ENCODE assay signal across 8 cellular contexts in genomic region chr15:49155834-49156627, GRCh38. TPM values are rescaled to one million over a fixed set of nuclear protein-coding genes. Genes with fewer than 3 reads are reported as not detected.
A peak's percentile ranks its signal among the peaks of the same experiment; 100 is the strongest.
DNase-seq lines count a peak whose midpoint lies in the region; ATAC-seq and TF ChIP-seq lines count a peak whose summit lies in the region.

No MANE protein-coding gene starts in this region.

- H3K9me3 ChIP-seq in cardiac muscle cell (ENCODE audit: low read depth) (no peaks in the 10 kb centered on the region), liver (ENCODE audit: control insufficient read depth in 4 of 4, low read length in 3 of 4) (no peaks in the 10 kb centered on the region), testis (no peaks in the 10 kb centered on the region)

- WGBS in liver, result under 1% methylated on average over 26 of the region's 26 CpGs
- 0% methylated on average over 20 to 26 of the region's 26 CpGs for WGBS in testis, 2 donors

- H3K36me3 Mint-ChIP-seq in brain, result peaks cover 9% of the 10 kb centered on the region

- peak overlapping the region; percentile 44 to 76 for H3K9ac ChIP-seq in liver (ENCODE audit: low read depth in 1 of 2, low read length in 2 of 2)

- TF ChIP-seq RAD21 in liver (IDR thresholded peaks at IDR 0.05), result no peak

- H3K4me1 Mint-ChIP-seq in brain, result peaks cover 67% of the 10 kb centered on the region

- peak; percentile 24 to 44 for DNase-seq in cardiac muscle cell (ENCODE audit: low read depth in 1 of 2, low spot score in 1 of 2)
- DNase-seq in Right ventricle myocardium superior, result no peak
- no peak for DNase-seq in LNCaP clone FGC (ENCODE audit: low read depth)
- DNase-seq in testis, result peak; percentile 24
- no peak for DNase-seq in NK-92 (lab: John Stamatoyannopoulos, UW; ENCODE audit: unreplicated experiment)
- no peak for DNase-seq in NCI-H510A (lab: John Stamatoyannopoulos, UW)

- no peak for ATAC-seq in Right ventricle myocardium superior (ENCODE audit: poor library complexity)

- peak; percentile 2 for TF ChIP-seq POLR2A in testis (IDR thresholded peaks at IDR 0.05)

- no peaks in the 10 kb centered on the region for H3K36me3 ChIP-seq in cardiac muscle cell
- H3K36me3 ChIP-seq in liver (ENCODE audit: control insufficient read depth in 4 of 4, insufficient read depth in 3 of 4, low read depth in 1 of 4, low read length in 3 of 4), result no peaks in the 10 kb centered on the region
- H3K36me3 ChIP-seq in testis (ENCODE audit: low read depth, missing control alignments), result no peaks in the 10 kb centered on the region

- peak overlapping the region; percentile 68 for H3K27ac ChIP-seq in cardiac muscle cell
- H3K27ac ChIP-seq in liver (ENCODE audit: low read depth in 1 of 2, low read length in 2 of 2), result peak overlapping the region; percentile 38 to 82
- peak overlapping the region in 1 of 2 donors; percentile 95 for H3K27ac ChIP-seq in testis

- H3K4me3 Mint-ChIP-seq in brain, result peak overlapping the region; percentile 99 to 100 (median 100)

- H3K27me3 Mint-ChIP-seq in brain, result peaks cover 3% of the 10 kb centered on the region

- H3K9me3 Mint-ChIP-seq in brain, result no peaks in the 10 kb centered on the region

- H3K27me3 ChIP-seq in cardiac muscle cell (no peaks in the 10 kb centered on the region), liver (ENCODE audit: control insufficient read depth in 4 of 4, insufficient read depth in 4 of 4, low read length in 3 of 4) (no peaks in the 10 kb centered on the region), testis (no peaks in the 10 kb centered on the region)

- TF ChIP-seq CTCF in cardiac muscle cell (IDR thresholded peaks at IDR 0.05; ENCODE audit: low read depth, low read length) (no peak), LNCaP clone FGC (IDR thresholded peaks at IDR 0.05; ENCODE audit: control insufficient read depth, extremely low read depth, insufficient read depth) (no peak), brain (conservative IDR thresholded peaks at IDR 0.05) (no peak), liver (IDR thresholded peaks at IDR 0.05; ENCODE audit: low read depth, low read length, missing input control) (no peak), testis (IDR thresholded peaks at IDR 0.05) (no peak)

- peak overlapping the region; percentile 99 to 100 (median 100) for H3K27ac Mint-ChIP-seq in brain

- H3K4me3 ChIP-seq in cardiac muscle cell (peak overlapping the region; percentile 65), LNCaP clone FGC (ENCODE audit: low read depth, low read length) (peak overlapping the region; percentile 82), liver (ENCODE audit: low read depth in 1 of 3, low read length in 3 of 3) (peak overlapping the region; percentile 75 to 100 (median 89)), testis (peak overlapping the region; percentile 93 to 96)

- H3K4me1 ChIP-seq in cardiac muscle cell (ENCODE audit: low read depth) (peaks cover 12% of the 10 kb centered on the region), liver (ENCODE audit: control insufficient read depth in 4 of 4, insufficient read depth in 4 of 4, low read length in 3 of 4) (peaks cover 3 to 23% (median 22%) of the 10 kb centered on the region in 4 donors), testis (peaks cover 10% of the 10 kb centered on the region)

- intact Hi-C loops in Right ventricle myocardium superior (cut with DNase I) (loop anchor here (5.0 to 10.0 kb wide), 2 partner anchors 279 to 469 kb away; partner anchors contain the start of genes DTWD1, EID1 and FAM227B), testis (cut with DNase I; ENCODE audit: low total_unique reads) (no loop called here)

TF ChIP-seq in liver, 16 proteins besides CTCF, POLR2A, EP300 and RAD21:
- TF ChIP-seq GABPA (IDR thresholded peaks at IDR 0.05 in 1 of 2, conservative IDR thresholded peaks at IDR 0.05 in 1 of 2) (no peak), JUND (IDR thresholded peaks at IDR 0.05) (peak in 1 of 2 donors; percentile 5), NR2F2 (IDR thresholded peaks at IDR 0.05) (peak; percentile 6), SP1 (IDR thresholded peaks at IDR 0.05) (no peak), EGR1 (IDR thresholded peaks at IDR 0.05; ENCODE audit: low read depth in 2 of 2) (no peak), ZBTB33 (IDR thresholded peaks at IDR 0.05) (no peak), TAF1 (conservative IDR thresholded peaks at IDR 0.05) (peak; percentile 56), FOXA1 (IDR thresholded peaks at IDR 0.05) (no peak), FOXA2 (IDR thresholded peaks at IDR 0.05) (no peak), HNF4G (IDR thresholded peaks at IDR 0.05) (no peak), YY1 (IDR thresholded peaks at IDR 0.05) (no peak), HNF4A (conservative IDR thresholded peaks at IDR 0.05) (no peak), ATF3 (IDR thresholded peaks at IDR 0.05) (no peak), RXRA (IDR thresholded peaks at IDR 0.05) (no peak), MAX (IDR thresholded peaks at IDR 0.05) (peak; percentile 3)
- TF ChIP-seq, protein P1, sequence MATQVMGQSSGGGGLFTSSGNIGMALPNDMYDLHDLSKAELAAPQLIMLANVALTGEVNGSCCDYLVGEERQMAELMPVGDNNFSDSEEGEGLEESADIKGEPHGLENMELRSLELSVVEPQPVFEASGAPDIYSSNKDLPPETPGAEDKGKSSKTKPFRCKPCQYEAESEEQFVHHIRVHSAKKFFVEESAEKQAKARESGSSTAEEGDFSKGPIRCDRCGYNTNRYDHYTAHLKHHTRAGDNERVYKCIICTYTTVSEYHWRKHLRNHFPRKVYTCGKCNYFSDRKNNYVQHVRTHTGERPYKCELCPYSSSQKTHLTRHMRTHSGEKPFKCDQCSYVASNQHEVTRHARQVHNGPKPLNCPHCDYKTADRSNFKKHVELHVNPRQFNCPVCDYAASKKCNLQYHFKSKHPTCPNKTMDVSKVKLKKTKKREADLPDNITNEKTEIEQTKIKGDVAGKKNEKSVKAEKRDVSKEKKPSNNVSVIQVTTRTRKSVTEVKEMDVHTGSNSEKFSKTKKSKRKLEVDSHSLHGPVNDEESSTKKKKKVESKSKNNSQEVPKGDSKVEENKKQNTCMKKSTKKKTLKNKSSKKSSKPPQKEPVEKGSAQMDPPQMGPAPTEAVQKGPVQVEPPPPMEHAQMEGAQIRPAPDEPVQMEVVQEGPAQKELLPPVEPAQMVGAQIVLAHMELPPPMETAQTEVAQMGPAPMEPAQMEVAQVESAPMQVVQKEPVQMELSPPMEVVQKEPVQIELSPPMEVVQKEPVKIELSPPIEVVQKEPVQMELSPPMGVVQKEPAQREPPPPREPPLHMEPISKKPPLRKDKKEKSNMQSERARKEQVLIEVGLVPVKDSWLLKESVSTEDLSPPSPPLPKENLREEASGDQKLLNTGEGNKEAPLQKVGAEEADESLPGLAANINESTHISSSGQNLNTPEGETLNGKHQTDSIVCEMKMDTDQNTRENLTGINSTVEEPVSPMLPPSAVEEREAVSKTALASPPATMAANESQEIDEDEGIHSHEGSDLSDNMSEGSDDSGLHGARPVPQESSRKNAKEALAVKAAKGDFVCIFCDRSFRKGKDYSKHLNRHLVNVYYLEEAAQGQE (IDR thresholded peaks at IDR 0.05), result no peak

RNA-seq across cellular contexts. Expression of gene COPS2, which starts 0.6 kb away (rescaled TPM):
- total RNA-seq in cardiac muscle cell (25.7 and 41.3 TPM in 2 replicates), Right ventricle myocardium superior (82.4 TPM), liver (10 to 100 TPM; 27.7 to 36.0 TPM), testis (10 to 100 TPM; 62.4 to 65.0 TPM)
- polyA plus RNA-seq in cardiac muscle cell (35.7 and 38.7 TPM in 2 replicates), brain (ENCODE audit: insufficient read depth, low read depth, low replicate concordance) (17.2 TPM), liver (10 to 100 TPM; 14.0 to 23.3 TPM), testis (ENCODE audit: insufficient read depth, low read depth, low replicate concordance) (55.4 TPM)

RNA-seq across cellular contexts. Expression of gene GALK2, which starts 14.0 kb away (rescaled TPM):
- 27.8 and 28.1 TPM in 2 replicates for total RNA-seq in cardiac muscle cell
- 27.5 and 32.7 TPM in 2 replicates for polyA plus RNA-seq in cardiac muscle cell
- 31.5 TPM for total RNA-seq in Right ventricle myocardium superior
- polyA plus RNA-seq in brain (ENCODE audit: insufficient read depth, low read depth, low replicate concordance), result 15.4 TPM
- 10 to 100 TPM; 18.1 to 57.0 TPM for total RNA-seq in liver
- polyA plus RNA-seq in liver, result 10 to 100 TPM; 18.5 to 30.4 TPM
- 10 to 100 TPM; 25.6 to 29.9 TPM for total RNA-seq in testis
- 21.8 TPM for polyA plus RNA-seq in testis (ENCODE audit: insufficient read depth, low read depth, low replicate concordance)

Comparison
In these comparisons a context has a peak if more than half of its experiments do, and no peak if none do; other contexts are left out.
1. DNase-seq: peak in cardiac muscle cell (2 of 2) and testis (single experiment); none in Right ventricle myocardium superior (single experiment), LNCaP clone FGC (single experiment), NK-92 (single experiment) and NCI-H510A (single experiment).
2. Peak in every context shown above with its lines, with median percentiles within 50 percentile points of each other: H3K4me3 ChIP-seq.